13 cellular contexts compared by ENCODE assay signal in genomic region chr17:82100502-82101298, GRCh38. TPM values are rescaled to one million over a fixed set of nuclear protein-coding genes. Genes with fewer than 3 reads are reported as not detected.
DNase-seq lines count a peak whose midpoint lies in the region; TF ChIP-seq lines count a peak whose summit lies in the region.
"Had no signal": no experiment of that assay in that cellular context is flagged by ENCODE, and none has a peak within 500 bp of the region (broad histone marks: within the 10 kb centered on the region; RNA-seq: fewer than 3 reads in every experiment).

No MANE protein-coding gene starts in this region.

- H3K27me3 Mint-ChIP-seq in activated CD4-positive, alpha-beta T cell treated with anti-CD3 and anti-CD28 coated beads, Interleukin-2, amount 10 ng/mL, durations not matched to agents 24 days and 14 days: no peaks in the 10 kb centered on the region

- H3K79me2 ChIP-seq in smooth muscle cell (ENCODE audit: low read depth): peaks cover 23% of the 10 kb centered on the region

- no peak overlapping the region for H2AFZ ChIP-seq in smooth muscle cell (ENCODE audit: low read depth)

- H3K27ac ChIP-seq in esophagus (ENCODE audit: low read depth in 2 of 2, low read length in 1 of 2) (peak overlapping the region; percentile 9 to 34), smooth muscle cell (ENCODE audit: low read depth) (no peak overlapping the region)

- peaks cover 15% of the 10 kb centered on the region for H3K4me1 Mint-ChIP-seq in activated CD4-positive, alpha-beta T cell treated with anti-CD3 and anti-CD28 coated beads, Interleukin-2, amount 10 ng/mL, durations not matched to agents 24 days and 14 days

- H3K36me3 ChIP-seq in esophagus (ENCODE audit: control insufficient read depth in 2 of 2, insufficient read depth in 2 of 2, low read length in 1 of 2): peaks cover 3 to 9% of the 10 kb centered on the region in 2 donors
- H3K36me3 ChIP-seq in smooth muscle cell (ENCODE audit: low read depth): no peaks in the 10 kb centered on the region

- H3K9ac ChIP-seq in smooth muscle cell (ENCODE audit: low read depth): no peak overlapping the region

- H3K36me3 Mint-ChIP-seq in activated CD4-positive, alpha-beta T cell treated with anti-CD3 and anti-CD28 coated beads, Interleukin-2, amount 10 ng/mL, durations not matched to agents 24 days and 14 days (ENCODE audit: low read depth): peaks cover 6% of the 10 kb centered on the region

- peak overlapping the region; percentile 100 for H3K4me2 ChIP-seq in smooth muscle cell

- H3K9me3 ChIP-seq in esophagus (ENCODE audit: control insufficient read depth in 2 of 2, insufficient read depth in 1 of 2, low read depth in 1 of 2, low read length in 1 of 2) (no peaks in the 10 kb centered on the region), smooth muscle cell (replicated peaks; ENCODE audit: low read depth) (no peaks in the 10 kb centered on the region)
- H3K9me3 ChIP-seq: tibial artery had no signal

- H3K4me3 ChIP-seq in NB4 (ENCODE audit: low read depth, low read length) (no peak overlapping the region), esophagus (ENCODE audit: low read depth in 1 of 2, low read length in 2 of 2) (no peak overlapping the region), smooth muscle cell (no peak overlapping the region), lower leg skin (ENCODE audit: low read depth, poor library complexity, severe bottlenecking) (no peak overlapping the region)
- H3K4me3 ChIP-seq: tibial artery had no signal

- no peaks in the 10 kb centered on the region for H3K9me3 Mint-ChIP-seq in activated CD4-positive, alpha-beta T cell treated with anti-CD3 and anti-CD28 coated beads, Interleukin-2, amount 10 ng/mL, durations not matched to agents 24 days and 14 days

- no peak for TF ChIP-seq CTCF in NB4 (IDR thresholded peaks at IDR 0.05; ENCODE audit: low read depth, low read length)
- no peak for TF ChIP-seq CTCF in smooth muscle cell (IDR thresholded peaks at IDR 0.05; ENCODE audit: borderline replicate concordance, insufficient read depth, poor library complexity, severe bottlenecking)
- TF ChIP-seq CTCF in lower leg skin (IDR thresholded peaks at IDR 0.05): no peak

- no peak for DNase-seq in activated CD4-positive, alpha-beta T cell treated with anti-CD3 and anti-CD28 coated beads, Interleukin-2, amount 10 ng/mL, durations not matched to agents 24 days and 14 days
- DNase-seq in activated CD4-positive, alpha-beta T cell treated with anti-CD3 and anti-CD28 coated beads for 48 hours: no peak
- peak; percentile 24 for DNase-seq in NB4 (ENCODE audit: low read depth)
- DNase-seq in smooth muscle cell (lab: John Stamatoyannopoulos, UW; ENCODE audit: unreplicated experiment): no peak
- DNase-seq in lower leg skin (ENCODE audit: low spot score in 2 of 2): no peak
- DNase-seq in pons (ENCODE audit: low spot score): no peak
- DNase-seq in germinal center (ENCODE audit: low spot score): no peak
- DNase-seq: activated CD4-positive, CD25-positive, alpha-beta regulatory T cell; foreskin melanocyte; KBM-7; NCI-H526 treated with DMSO at 0.1 percent for 48 hours; tibial artery had no signal

- TF ChIP-seq POLR2A in NB4 (IDR thresholded peaks at IDR 0.05; ENCODE audit: extremely low read depth, insufficient read length) (no peak), lower leg skin (IDR thresholded peaks at IDR 0.05) (no peak)

- WGBS in esophagus, 2 donors: 64 to 69% methylated on average over 35 of the region's 35 CpGs
- WGBS in smooth muscle cell (ENCODE audit: low lambda C conversion rate): 91% methylated on average over 33 of the region's 35 CpGs
- 65 to 67% methylated on average over 21 to 35 of the region's 35 CpGs for WGBS in lower leg skin, 2 donors

- peaks cover 13% of the 10 kb centered on the region for H3F3A ChIP-seq in smooth muscle cell (ENCODE audit: low read depth)

- H3K4me1 ChIP-seq in esophagus (ENCODE audit: control insufficient read depth in 2 of 2, insufficient read depth in 2 of 2, low read length in 1 of 2): peaks cover 13 to 59% of the 10 kb centered on the region in 2 donors
- peaks cover 56% of the 10 kb centered on the region for H3K4me1 ChIP-seq in smooth muscle cell (ENCODE audit: low read depth)

- H3K27me3 ChIP-seq in esophagus (ENCODE audit: control insufficient read depth in 1 of 2, insufficient read depth in 2 of 2, low read length in 2 of 2): no peaks in the 10 kb centered on the region
- H3K27me3 ChIP-seq in smooth muscle cell (ENCODE audit: low read depth): no peaks in the 10 kb centered on the region
- H3K27me3 ChIP-seq: tibial artery had no signal

- H3K4me3 Mint-ChIP-seq in activated CD4-positive, alpha-beta T cell treated with anti-CD3 and anti-CD28 coated beads, Interleukin-2, amount 10 ng/mL, durations not matched to agents 24 days and 14 days: peak overlapping the region; percentile 85

- intact Hi-C loops in activated CD4-positive, alpha-beta T cell treated with anti-CD3 and anti-CD28 coated beads, Interleukin-2, amount 10 ng/mL, durations not matched to agents 24 days and 14 days (cut with micrococcal nuclease): no loop called here
- intact Hi-C loops in lower leg skin (cut with DNase I; ENCODE audit: low total_unique reads): no loop called here

- H3K27ac Mint-ChIP-seq in activated CD4-positive, alpha-beta T cell treated with anti-CD3 and anti-CD28 coated beads, Interleukin-2, amount 10 ng/mL, durations not matched to agents 24 days and 14 days: no peak overlapping the region

- H4K20me1 ChIP-seq in smooth muscle cell (ENCODE audit: low read depth): peaks cover 21% of the 10 kb centered on the region

RNA-seq across cellular contexts. Expression of gene FASN, which starts 2.7 kb away (rescaled TPM):
- 428 and 452 TPM in 2 replicates for total RNA-seq in activated CD4-positive, alpha-beta T cell treated with anti-CD3 and anti-CD28 coated beads, Interleukin-2, amount 10 ng/mL, durations not matched to agents 24 days and 14 days
- 10 to 100 TPM; 92.2 to 95.9 TPM for polyA plus RNA-seq in esophagus
- 46.6 and 49.4 TPM in 2 replicates for total RNA-seq in smooth muscle cell
- 48.4 and 49.3 TPM in 2 replicates for polyA plus RNA-seq in smooth muscle cell
- 100 to 1,000 TPM; 141 to 424 (median 233) TPM for total RNA-seq in lower leg skin

RNA-seq across cellular contexts. Expression of gene DUS1L, which starts 35.1 kb away (rescaled TPM):
- 230 and 232 TPM in 2 replicates for total RNA-seq in activated CD4-positive, alpha-beta T cell treated with anti-CD3 and anti-CD28 coated beads, Interleukin-2, amount 10 ng/mL, durations not matched to agents 24 days and 14 days
- polyA plus RNA-seq in esophagus: 100 to 1,000 TPM; 118 to 182 TPM
- 30.7 and 49.4 TPM in 2 replicates for total RNA-seq in smooth muscle cell
- polyA plus RNA-seq in smooth muscle cell: 125 and 141 TPM in 2 replicates
- 100 to 1,000 TPM in 1 of 4 donors, 10 to 100 TPM in 3; 65.8 to 113 (median 89.8) TPM for total RNA-seq in lower leg skin

RNA-seq across cellular contexts. Expression of gene GPS1, which starts 49.0 kb away (rescaled TPM):
- 117 and 118 TPM in 2 replicates for total RNA-seq in activated CD4-positive, alpha-beta T cell treated with anti-CD3 and anti-CD28 coated beads, Interleukin-2, amount 10 ng/mL, durations not matched to agents 24 days and 14 days
- polyA plus RNA-seq in esophagus (10 to 100 TPM; 61.7 to 65.8 TPM), smooth muscle cell (134 and 143 TPM in 2 replicates)
- total RNA-seq in smooth muscle cell (72.0 and 93.7 TPM in 2 replicates), lower leg skin (10 to 100 TPM; 57.2 to 99.3 (median 79.1) TPM)

RNA-seq across cellular contexts. Expression of gene RFNG, which starts 49.1 kb away (rescaled TPM):
- 21.4 and 30.8 TPM in 2 replicates for total RNA-seq in activated CD4-positive, alpha-beta T cell treated with anti-CD3 and anti-CD28 coated beads, Interleukin-2, amount 10 ng/mL, durations not matched to agents 24 days and 14 days
- polyA plus RNA-seq in esophagus (10 to 100 TPM; 27.4 to 36.4 TPM), smooth muscle cell (54.9 and 58.8 TPM in 2 replicates)
- total RNA-seq in smooth muscle cell (20.3 and 27.1 TPM in 2 replicates), lower leg skin (10 to 100 TPM; 44.8 to 83.7 (median 50.9) TPM)
